ENCODE assay signal across 19 cellular contexts in genomic region chr7:121043314-121044234, GRCh38. TPM values are rescaled to one million over a fixed set of nuclear protein-coding genes. Genes with fewer than 3 reads are reported as not detected.
"Had no signal": no experiment of that assay in that cellular context is flagged by ENCODE, and none has a peak within 500 bp of the region (broad histone marks: within the 10 kb centered on the region; RNA-seq: fewer than 3 reads in every experiment).

No MANE protein-coding gene starts in this region.

- H3K36me3 ChIP-seq: suprapubic skin, thyroid gland, upper lobe of left lung, uterus had no signal

- H3K27me3 ChIP-seq: esophagus muscularis mucosa, right atrium auricular region, suprapubic skin, thyroid gland, upper lobe of left lung, uterus had no signal

- FAIRE-seq: endometrium, keratinocyte, small intestine had no signal

- H3K4me3 ChIP-seq: esophagus muscularis mucosa, right atrium auricular region, suprapubic skin, thyroid gland, upper lobe of left lung, uterus had no signal

- H3K4me1 ChIP-seq: suprapubic skin, thyroid gland had no signal

- DNase-seq: cortex of kidney; effector memory CD4-positive, alpha-beta T cell; foreskin fibroblast; immature natural killer cell; mammary epithelial cell; naive thymus-derived CD4-positive, alpha-beta T cell; posterior cingulate gyrus; small intestine; stimulated activated CD4-positive, alpha-beta T cell treated with anti-CD3 and anti-CD28 coated beads, Interleukin-2, amount 100 ng/mL, for 48 hours; stimulated activated naive CD4-positive, alpha-beta T cell treated with Interleukin-2 at 50 U/mL for 16 hours; thyroid gland; upper lobe of left lung; uterus had no signal

- H3K9me3 ChIP-seq: esophagus muscularis mucosa, right atrium auricular region, suprapubic skin, thyroid gland, upper lobe of left lung, uterus had no signal

- H3K27ac ChIP-seq: esophagus muscularis mucosa, right atrium auricular region, suprapubic skin, thyroid gland, uterus had no signal

- ATAC-seq: naive thymus-derived CD4-positive, alpha-beta T cell had no signal

RNA-seq across cellular contexts. Expression of gene CPED1, which starts 55.1 kb away (rescaled TPM):
- polyA plus RNA-seq: naive thymus-derived CD4-positive, alpha-beta T cell; neural cell had no signal
